Comparison of ENCODE assay signal across 26 cellular contexts in the genomic region with DNA sequence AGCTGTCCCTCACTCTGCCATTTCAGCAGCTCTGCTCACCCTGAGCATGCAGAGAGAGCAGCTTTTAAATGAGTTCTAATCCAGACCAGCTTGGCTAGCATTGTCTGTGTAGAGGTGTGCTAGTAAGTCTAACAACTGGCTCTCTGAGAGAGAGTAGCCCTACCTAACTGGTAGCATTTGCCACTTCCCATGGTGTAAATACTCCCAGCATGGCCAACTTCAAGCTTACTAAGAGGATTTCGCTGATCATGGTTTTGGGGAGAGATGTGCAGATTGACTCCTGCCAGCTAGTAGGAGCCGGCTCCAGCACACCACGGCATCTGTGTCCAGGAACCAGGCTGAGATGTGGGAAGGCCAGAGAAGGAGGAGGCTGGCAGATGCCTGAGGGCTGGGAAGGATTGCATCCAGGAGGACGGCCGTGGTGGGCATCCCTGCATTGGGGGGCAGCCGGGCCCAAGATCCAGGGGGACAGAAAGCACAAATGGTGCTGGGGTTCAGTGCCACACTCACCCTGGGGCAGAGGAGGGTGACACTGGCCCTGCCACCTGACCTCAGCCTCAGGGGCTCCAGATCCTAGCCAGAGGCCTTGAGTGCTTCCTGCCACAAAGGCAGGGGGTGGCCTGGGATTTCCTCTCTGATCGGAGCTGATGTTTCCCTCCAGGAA.
"Had no signal": no experiment of that assay in that cellular context is flagged by ENCODE, and none has a peak within 500 bp of the region (broad histone marks: within the 10 kb centered on the region; RNA-seq: fewer than 3 reads in every experiment).

No MANE protein-coding gene starts in this region.

- H3K36me3 Mint-ChIP-seq: activated naive CD4-positive, alpha-beta T cell treated with anti-CD3 and anti-CD28 coated beads, Interleukin-2, amount 50 U/mL, for 72 hours; memory B cell; stimulated activated memory B cell treated with anti-CD40 and anti-IgM and Interleukin-4, amounts not matched to agents 10 μg/mL and 1 μg/mL and 100 μg/mL, for 72 hours had no signal

- H3K27ac Mint-ChIP-seq: activated naive CD4-positive, alpha-beta T cell treated with anti-CD3 and anti-CD28 coated beads, Interleukin-2, amount 50 U/mL, for 72 hours; activated T-cell treated with anti-CD3 and anti-CD28 coated beads, Interleukin-2, amount 50 U/mL, for 24 hours; activated T-helper 17 cell treated with anti-CD3 and anti-CD28 coated beads, Interleukin-2, amount 50 U/mL, for 72 hours; effector memory CD8-positive, alpha-beta T cell; memory B cell; nephron; stimulated activated memory B cell treated with anti-CD40 and anti-IgM and Interleukin-4, amounts not matched to agents 10 μg/mL and 1 μg/mL and 100 μg/mL, for 72 hours; T-helper 2 cell treated with Interferon-gamma antibody and Interleukin-4, amounts not matched to agents 5 μg/mL and 100 μg/mL, for 36 hours had no signal

- H3K4me1 Mint-ChIP-seq: activated T-helper 17 cell treated with anti-CD3 and anti-CD28 coated beads, Interleukin-2, amount 50 U/mL, for 72 hours; nephron; stimulated activated memory B cell treated with anti-CD40 and anti-IgM and Interleukin-4, amounts not matched to agents 10 μg/mL and 1 μg/mL and 100 μg/mL, for 72 hours had no signal

- H3K4me3 ChIP-seq: ascending aorta, esophagus muscularis mucosa, stomach, suprapubic skin, tibial nerve had no signal

- H3K4me3 Mint-ChIP-seq: activated T-cell treated with anti-CD3 and anti-CD28 coated beads, Interleukin-2, amount 50 U/mL, for 24 hours; activated T-helper 17 cell treated with anti-CD3 and anti-CD28 coated beads, Interleukin-2, amount 50 U/mL, for 72 hours; effector memory CD8-positive, alpha-beta T cell; memory B cell; nephron; stimulated activated memory B cell treated with anti-CD40 and anti-IgM and Interleukin-4, amounts not matched to agents 10 μg/mL and 1 μg/mL and 100 μg/mL, for 72 hours; T-helper 2 cell treated with Interferon-gamma antibody and Interleukin-4, amounts not matched to agents 5 μg/mL and 100 μg/mL, for 36 hours had no signal

- ATAC-seq: activated naive CD4-positive, alpha-beta T cell treated with anti-CD3 and anti-CD28 coated beads, Interleukin-2, amount 50 U/mL, for 72 hours; activated T-helper 17 cell treated with anti-CD3 and anti-CD28 coated beads, Interleukin-2, amount 50 U/mL, for 72 hours; effector memory CD8-positive, alpha-beta T cell; sciatic nerve had no signal

- H3K27me3 ChIP-seq: ascending aorta, brain microvascular endothelial cell, esophagus muscularis mucosa, stomach, tibial nerve had no signal

- DNase-seq: activated CD4-positive, alpha-beta T cell treated with anti-CD3 and anti-CD28 coated beads for 1 hour; activated CD4-positive, alpha-beta T cell treated with anti-CD3 and anti-CD28 coated beads, Interleukin-2, amount 50 U/mL, for 4 hours; activated CD8-positive, alpha-beta memory T cell treated with anti-CD3 and anti-CD28 coated beads for 24 hours; activated CD8-positive, alpha-beta memory T cell treated with anti-CD3 and anti-CD28 coated beads, Interleukin-2, amount 50 U/mL, for 4 hours; activated T-cell treated with anti-CD3 and anti-CD28 coated beads, Interleukin-2, amount 50 U/mL, for 24 hours; brain microvascular endothelial cell; central memory CD4-positive, alpha-beta T cell; effector memory CD8-positive, alpha-beta T cell; head of caudate nucleus; hypothalamus; nucleus accumbens; small intestine; stimulated activated CD4-positive, alpha-beta T cell treated with anti-CD3 and anti-CD28 coated beads, Interleukin-15, amount 100 ng/mL, for 24 hours; stomach had no signal

- H3K9me3 Mint-ChIP-seq: activated naive CD4-positive, alpha-beta T cell treated with anti-CD3 and anti-CD28 coated beads, Interleukin-2, amount 50 U/mL, for 72 hours; activated T-cell treated with anti-CD3 and anti-CD28 coated beads, Interleukin-2, amount 50 U/mL, for 24 hours; activated T-helper 17 cell treated with anti-CD3 and anti-CD28 coated beads, Interleukin-2, amount 50 U/mL, for 72 hours; effector memory CD8-positive, alpha-beta T cell; memory B cell; nephron; stimulated activated memory B cell treated with anti-CD40 and anti-IgM and Interleukin-4, amounts not matched to agents 10 μg/mL and 1 μg/mL and 100 μg/mL, for 72 hours; T-helper 2 cell treated with Interferon-gamma antibody and Interleukin-4, amounts not matched to agents 5 μg/mL and 100 μg/mL, for 36 hours had no signal

- H3K36me3 ChIP-seq: ascending aorta, brain microvascular endothelial cell, esophagus muscularis mucosa, stomach, suprapubic skin, tibial nerve had no signal

- H3K9me3 ChIP-seq: ascending aorta, esophagus muscularis mucosa, stomach, suprapubic skin had no signal

- H3K27ac ChIP-seq: ascending aorta, brain microvascular endothelial cell, esophagus muscularis mucosa, stomach, suprapubic skin, tibial nerve, VCaP had no signal

- H3K4me1 ChIP-seq: ascending aorta, esophagus muscularis mucosa, stomach, suprapubic skin, tibial nerve had no signal
